Comparison of ENCODE assay signal across 8 cellular contexts in genomic region chr10:72333111-72334012, GRCh38. TPM values are rescaled to one million over a fixed set of nuclear protein-coding genes. Genes with fewer than 3 reads are reported as not detected.
DNase-seq lines count a peak whose midpoint lies in the region; ATAC-seq and TF ChIP-seq lines count a peak whose summit lies in the region.

No MANE protein-coding gene starts in this region.

- intact Hi-C loops in CD8-positive, alpha-beta T cell (cut with DNase I, micrococcal nuclease), result loop anchor here in 1 of 2 experiments (2.0 kb wide), 2 partner anchors 21 to 245 kb away; partner anchors contain the start of genes DNAJB12 and SPOCK2
- intact Hi-C loops in psoas muscle (cut with DNase I), result loop anchor here (5.0 to 10.0 kb wide), 3 partner anchors 111 to 379 kb away; partner anchors contain the start of genes ANAPC16 (in 1 of the 2) and ASCC1 (in 1 of the 2)
- intact Hi-C loops in sciatic nerve (cut with DNase I), result loop anchor here (10.0 kb wide), 1 partner anchor 119 kb away; the partner anchor contains the start of genes ANAPC16 and ASCC1

- ATAC-seq in CD8-positive, alpha-beta T cell, result no peak
- no peak for ATAC-seq in T-cell (replicated peaks in 1 of 4)
- ATAC-seq in psoas muscle, result no peak
- no peak for ATAC-seq in HG03354 (IDR thresholded peaks at IDR 0.05; ENCODE audit: poor library complexity, severe bottlenecking, unreplicated experiment)
- ATAC-seq in sciatic nerve, result no peak
- no peak for ATAC-seq in HG02610 (IDR thresholded peaks at IDR 0.05; ENCODE audit: unreplicated experiment)

- TF ChIP-seq CTCF in CD8-positive, alpha-beta T cell (IDR thresholded peaks at IDR 0.05), result no peak
- no peak for TF ChIP-seq CTCF in fibroblast of lung (conservative IDR thresholded peaks at IDR 0.05 in 1 of 2, IDR thresholded peaks at IDR 0.05 in 1 of 2; ENCODE audit: low read depth in 1 of 2, low read length in 2 of 2)
- TF ChIP-seq CTCF in psoas muscle (IDR thresholded peaks at IDR 0.05), result no peak

- peaks cover 83% of the 10 kb centered on the region for H3K4me1 ChIP-seq in CD8-positive, alpha-beta T cell (ENCODE audit: insufficient read depth, low read length)
- H3K4me1 ChIP-seq in fibroblast of lung (ENCODE audit: control insufficient read depth, extremely low read depth, insufficient read depth, low read length) (peaks cover 39% of the 10 kb centered on the region), psoas muscle (peaks cover 65% of the 10 kb centered on the region)

- no peaks in the 10 kb centered on the region for H4K20me1 ChIP-seq in fibroblast of lung (ENCODE audit: control insufficient read depth, extremely low read depth, insufficient read depth, low read length)

- H3K27ac ChIP-seq in CD8-positive, alpha-beta T cell (ENCODE audit: low read depth, low read length), result no peak overlapping the region
- H3K27ac ChIP-seq in fibroblast of lung (ENCODE audit: insufficient read depth, low read length) (peak overlapping the region; percentile 11), psoas muscle (peak overlapping the region; percentile 96)

- peak overlapping the region; percentile 26 for H3K4me3 Mint-ChIP-seq in CD8-positive, alpha-beta T cell
- H3K4me3 Mint-ChIP-seq in T-cell, result peak overlapping the region in 1 of 3 donors; percentile 85

- no peaks in the 10 kb centered on the region for H3K9me3 Mint-ChIP-seq in CD8-positive, alpha-beta T cell
- H3K9me3 Mint-ChIP-seq in T-cell, result no peaks in the 10 kb centered on the region

- no peak overlapping the region for H3K4me3 ChIP-seq in CD8-positive, alpha-beta T cell (ENCODE audit: low read depth, low read length)
- H3K4me3 ChIP-seq in fibroblast of lung (replicated peaks in 1 of 4; ENCODE audit: control extremely low read depth in 1 of 4, insufficient read depth in 1 of 4, low read depth in 3 of 4, low read length in 4 of 4), result no peak overlapping the region
- H3K4me3 ChIP-seq in psoas muscle, result no peak overlapping the region

- POLR2A ChIA-PET in CD8-positive, alpha-beta T cell (lab: Charles Lee), result interaction anchor here (1.0 to 6.6 kb wide), 6 partner anchors 8 to 118 kb away, joined by 3 to 42 read pairs (median 4); partner anchors contain the start of genes ANAPC16, ASCC1 and DDIT4
- POLR2A ChIA-PET in T-cell (lab: Charles Lee), result interaction anchor here (0.5 to 1.0 kb wide), 5 partner anchors 21 to 104 kb away, joined by 3 to 7 read pairs (median 4); no protein-coding TSS in a partner anchor

- H3K4me2 ChIP-seq in fibroblast of lung (ENCODE audit: extremely low read depth, insufficient read depth, low read length), result no peak overlapping the region

- DNase-seq in CD8-positive, alpha-beta T cell, result peak in 1 of 7 experiments; percentile 39
- DNase-seq in T-cell (no peak), fibroblast of lung (ENCODE audit: low read depth in 2 of 2) (no peak), psoas muscle (no peak), sciatic nerve (ENCODE audit: low spot score) (no peak), NCI-H345 (lab: John Stamatoyannopoulos, UW) (no peak)

- CTCF ChIA-PET in CD8-positive, alpha-beta T cell (lab: Charles Lee), result interaction anchor here (0.8 to 8.2 kb wide), 8 partner anchors 13 to 285 kb away, joined by 4 to 106 read pairs (median 8); partner anchors contain the start of genes ANAPC16, ASCC1 and DDIT4
- CTCF ChIA-PET in T-cell (lab: Charles Lee), result interaction anchor here (0.6 to 4.2 kb wide), 6 partner anchors 14 to 108 kb away, joined by 3 to 19 read pairs (median 4); no protein-coding TSS in a partner anchor

- peaks cover 84% of the 10 kb centered on the region for H3K4me1 Mint-ChIP-seq in CD8-positive, alpha-beta T cell (ENCODE audit: low read depth)
- peaks cover 85 to 92% (median 87%) of the 10 kb centered on the region in 3 donors for H3K4me1 Mint-ChIP-seq in T-cell

- no peak overlapping the region for H3K9ac ChIP-seq in fibroblast of lung (ENCODE audit: insufficient read depth, low read length)

- H2AFZ ChIP-seq in fibroblast of lung (ENCODE audit: low read length), result no peak overlapping the region

- peak overlapping the region; percentile 99 for H3K27ac Mint-ChIP-seq in CD8-positive, alpha-beta T cell
- H3K27ac Mint-ChIP-seq in T-cell, result peak overlapping the region; percentile 81

- H3K36me3 ChIP-seq in CD8-positive, alpha-beta T cell (ENCODE audit: insufficient read depth, low read length), result peaks cover 9% of the 10 kb centered on the region
- peaks cover 18% of the 10 kb centered on the region for H3K36me3 ChIP-seq in fibroblast of lung (ENCODE audit: control insufficient read depth, insufficient read depth, low read length)
- H3K36me3 ChIP-seq in psoas muscle (ENCODE audit: insufficient read depth in 1 of 2, low read depth in 1 of 2), result peaks cover 0 to 20% of the 10 kb centered on the region in 2 donors

- H3K9me3 ChIP-seq in CD8-positive, alpha-beta T cell (ENCODE audit: low read length), result no peaks in the 10 kb centered on the region
- H3K9me3 ChIP-seq in fibroblast of lung (ENCODE audit: control insufficient read depth, insufficient read depth, low read depth, low read length) (no peaks in the 10 kb centered on the region), psoas muscle (no peaks in the 10 kb centered on the region)

- no peaks in the 10 kb centered on the region for H3K27me3 Mint-ChIP-seq in CD8-positive, alpha-beta T cell (ENCODE audit: low read depth)
- H3K27me3 Mint-ChIP-seq in T-cell, result no peaks in the 10 kb centered on the region

- H3K79me2 ChIP-seq in fibroblast of lung (ENCODE audit: control insufficient read depth, insufficient read depth, low read length), result no peaks in the 10 kb centered on the region

- H3K36me3 Mint-ChIP-seq in CD8-positive, alpha-beta T cell, result peaks cover 20% of the 10 kb centered on the region
- H3K36me3 Mint-ChIP-seq in T-cell, result peaks cover 4% of the 10 kb centered on the region

- no peaks in the 10 kb centered on the region for H3K27me3 ChIP-seq in CD8-positive, alpha-beta T cell (ENCODE audit: insufficient read depth, low read length)
- H3K27me3 ChIP-seq in fibroblast of lung (ENCODE audit: control insufficient read depth, insufficient read depth, low read length) (no peaks in the 10 kb centered on the region), psoas muscle (ENCODE audit: insufficient read depth in 3 of 3, low read length in 2 of 3) (no peaks in the 10 kb centered on the region)

- WGBS in psoas muscle, 3 donors, result 79 to 81% (median 80%) methylated on average over 19 of the region's 19 CpGs

RNA-seq across cellular contexts. Expression of gene DNAJB12, which starts 21.4 kb away (rescaled TPM):
- total RNA-seq in CD8-positive, alpha-beta T cell, result 10 to 100 TPM; 33.9 to 37.5 TPM
- total RNA-seq in T-cell (10 to 100 TPM; 27.1 to 41.4 (median 31.2) TPM), fibroblast of lung (20.5 and 26.3 TPM in 2 replicates), psoas muscle (10 to 100 TPM; 24.0 to 38.7 (median 34.0) TPM), sciatic nerve (50.0 TPM)
- polyA plus RNA-seq in fibroblast of lung (16.0 and 17.2 TPM in 2 replicates), psoas muscle (10 to 100 TPM; 22.1 to 24.9 (median 22.5) TPM)
- polyA plus RNA-seq in fibroblast of lung (2012), result 28.0 and 28.7 TPM in 2 replicates
- polyA minus RNA-seq in fibroblast of lung (ENCODE audit: low replicate concordance), result 36.0 and 54.5 TPM in 2 replicates

RNA-seq across cellular contexts. Expression of gene DDIT4, which starts 59.6 kb away (rescaled TPM):
- total RNA-seq in CD8-positive, alpha-beta T cell, result 100 to 1,000 TPM; 351 to 360 TPM
- 100 to 1,000 TPM in 2 of 5 donors, 10 to 100 TPM in 3; 39.9 to 326 (median 52.1) TPM for total RNA-seq in T-cell
- 662 and 712 TPM in 2 replicates for total RNA-seq in fibroblast of lung
- 26.3 and 51.3 TPM in 2 replicates for polyA plus RNA-seq in fibroblast of lung
- polyA plus RNA-seq in fibroblast of lung (2012), result 41.9 and 71.5 TPM in 2 replicates
- 16.6 and 31.2 TPM in 2 replicates for polyA minus RNA-seq in fibroblast of lung (ENCODE audit: low replicate concordance)
- total RNA-seq in psoas muscle, result 100 to 1,000 TPM in 1 of 4 donors, 10 to 100 TPM in 3; 16.1 to 220 (median 65.4) TPM
- 100 to 1,000 TPM; 114 to 744 (median 487) TPM for polyA plus RNA-seq in psoas muscle
- 232 TPM for total RNA-seq in sciatic nerve
